8 cellular contexts compared by ENCODE assay signal in the genomic region with DNA sequence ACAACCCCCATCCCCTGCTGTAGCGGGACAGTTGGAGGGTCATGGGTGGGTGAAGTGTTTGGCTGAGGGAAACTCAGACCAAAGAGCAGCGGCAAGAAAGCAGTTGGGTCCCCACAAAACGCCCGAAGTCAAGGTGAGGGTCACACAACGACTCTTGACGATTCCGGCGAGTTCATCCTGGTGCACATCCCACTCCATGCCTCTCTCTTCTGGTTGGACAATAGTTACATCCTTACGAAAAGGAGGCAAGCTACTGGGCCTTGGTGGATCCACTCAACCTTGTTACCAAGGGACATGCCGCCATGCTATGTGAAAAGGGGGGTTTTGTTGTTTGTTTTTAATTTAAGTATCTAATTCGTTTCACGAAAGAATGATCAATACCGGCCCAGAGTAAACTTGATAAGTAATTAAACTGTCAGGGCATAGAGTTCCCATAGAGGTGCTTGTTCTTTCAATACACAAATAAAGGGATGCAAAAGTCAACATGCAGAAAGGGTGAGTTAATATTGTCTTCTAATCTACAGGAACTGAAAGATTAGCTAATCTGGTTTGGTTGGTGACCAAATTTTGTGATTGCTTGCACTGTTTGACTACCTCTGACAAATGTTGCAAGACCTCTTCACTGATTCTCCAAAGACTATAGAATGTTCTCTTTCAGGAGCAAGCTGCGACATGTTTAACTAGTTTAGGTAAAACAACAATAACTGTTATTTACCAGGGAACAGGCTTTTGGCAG. TPM values are rescaled to one million over a fixed set of nuclear protein-coding genes. Genes with fewer than 3 reads are reported as not detected.
DNase-seq lines count a peak whose midpoint lies in the region; ATAC-seq and TF ChIP-seq lines count a peak whose summit lies in the region.

No MANE protein-coding gene starts in this region.

- H3K27me3 ChIP-seq in PC-9 (ENCODE audit: insufficient read depth, low read depth) (no peaks in the 10 kb centered on the region), liver (ENCODE audit: control insufficient read depth in 4 of 4, insufficient read depth in 4 of 4, low read length in 3 of 4) (no peaks in the 10 kb centered on the region)

- intact Hi-C loops in PC-9 (cut with micrococcal nuclease; ENCODE audit: unreplicated experiment): loop anchor here (1.0 to 10.0 kb wide), 6 partner anchors 92 to 652 kb away; no protein-coding TSS in a partner anchor

- no peaks in the 10 kb centered on the region for H3K9me3 Mint-ChIP-seq in chondrocyte (ENCODE audit: low read depth)

- CTCF ChIA-PET in PC-9 (lab: Charles Lee): no interaction called here

- DNase-seq in ACHN: peak; percentile 63
- peak in 1 of 2 experiments; percentile 43 for DNase-seq in PC-9
- no peak for DNase-seq in chondrocyte (ENCODE audit: low spot score)
- DNase-seq in COLO829 (ENCODE audit: low spot score): no peak

- POLR2A ChIA-PET in PC-9 (lab: Charles Lee; ENCODE audit: unreplicated experiment): interaction anchor here (0.6 kb wide), 1 partner anchor 136 kb away, joined by 7 read pairs; no protein-coding TSS in a partner anchor

- TF ChIP-seq RAD21 in liver (IDR thresholded peaks at IDR 0.05): peak in 1 of 2 donors; percentile 33

- peak overlapping the region; percentile 96 for H3K27ac Mint-ChIP-seq in chondrocyte (ENCODE audit: unreplicated experiment)

- H3K9ac ChIP-seq in liver (ENCODE audit: low read depth in 1 of 2, low read length in 2 of 2): peak overlapping the region; percentile 24 to 75

- whole genome bisulfite sequencing in liver: 12% methylated on average over 14 of the region's 14 CpGs

- H3K27ac ChIP-seq in PC-9: peak overlapping the region; percentile 76
- H3K27ac ChIP-seq in liver (ENCODE audit: low read depth in 1 of 2, low read length in 2 of 2): peak overlapping the region; percentile 90 to 94
- peak overlapping the region; percentile 72 for H3K27ac ChIP-seq in temporal lobe (ENCODE audit: low read depth, low read length)

- peak overlapping the region; percentile 99 for H2AFZ ChIP-seq in PC-9

- H3K9me3 ChIP-seq in PC-9 (ENCODE audit: insufficient read depth, low read depth) (no peaks in the 10 kb centered on the region), liver (ENCODE audit: control insufficient read depth in 4 of 4, low read length in 3 of 4) (no peaks in the 10 kb centered on the region)

- peak overlapping the region; percentile 90 for H3K4me2 ChIP-seq in PC-9

- H3K36me3 ChIP-seq in PC-9 (ENCODE audit: low read depth): peaks cover 26% of the 10 kb centered on the region
- peaks cover 0 to 13% (median 2%) of the 10 kb centered on the region in 4 donors for H3K36me3 ChIP-seq in liver (ENCODE audit: control insufficient read depth in 4 of 4, insufficient read depth in 3 of 4, low read depth in 1 of 4, low read length in 3 of 4)

- no peak for TF ChIP-seq CTCF in PC-9 (conservative IDR thresholded peaks at IDR 0.05)
- no peak for TF ChIP-seq CTCF in chondrocyte (IDR thresholded peaks at IDR 0.05)
- no peak for TF ChIP-seq CTCF in liver (IDR thresholded peaks at IDR 0.05; ENCODE audit: low read depth, low read length, missing input control)

- H3K27me3 Mint-ChIP-seq in chondrocyte (ENCODE audit: low read depth): no peaks in the 10 kb centered on the region

- TSS peak; percentile 67 for BruUV-seq in PC-9 (replicated peaks; lab: Mats Ljungman, UMichigan)

- peaks cover 56% of the 10 kb centered on the region for H3K79me2 ChIP-seq in PC-9 (ENCODE audit: low read depth)

- H3K4me3 ChIP-seq in PC-9 (peak overlapping the region; percentile 95), liver (ENCODE audit: low read depth in 1 of 3, low read length in 3 of 3) (peak overlapping the region; percentile 69 to 97 (median 91))

- H3K36me3 Mint-ChIP-seq in chondrocyte (ENCODE audit: low read depth): peaks cover 14% of the 10 kb centered on the region

- no peaks in the 10 kb centered on the region for H3F3A ChIP-seq in PC-9 (ENCODE audit: insufficient read depth, low read depth)

- no peaks in the 10 kb centered on the region for H4K20me1 ChIP-seq in PC-9 (ENCODE audit: insufficient read depth)

- in situ Hi-C loops in ACHN (cut with HindIII; ENCODE audit: low pct_ligation_motif_present, low pct_unique_long_range_greater_than_20kb, low sequenced_read_pairs): no loop called here

- H3K4me1 Mint-ChIP-seq in chondrocyte (ENCODE audit: low read depth): peaks cover 46% of the 10 kb centered on the region

- no peaks in the 10 kb centered on the region for H3K9me2 ChIP-seq in PC-9 (ENCODE audit: insufficient read depth)

- H3K4me1 ChIP-seq in PC-9 (replicated peaks; ENCODE audit: insufficient read depth): peaks cover 30% of the 10 kb centered on the region
- H3K4me1 ChIP-seq in liver (ENCODE audit: control insufficient read depth in 4 of 4, insufficient read depth in 4 of 4, low read length in 3 of 4): peaks cover 6 to 20% (median 11%) of the 10 kb centered on the region in 4 donors

- ATAC-seq in GM19395 (IDR thresholded peaks at IDR 0.05; ENCODE audit: unreplicated experiment): peak; percentile 9
- ATAC-seq in HG02588 (IDR thresholded peaks at IDR 0.05; ENCODE audit: unreplicated experiment): no peak

- peak overlapping the region; percentile 95 for H3K4me3 Mint-ChIP-seq in chondrocyte (ENCODE audit: unreplicated experiment)

TF ChIP-seq in liver, 16 proteins besides CTCF, POLR2A, EP300 and RAD21:
- peak; percentile 33 to 61 for TF ChIP-seq HNF4A (conservative IDR thresholded peaks at IDR 0.05)
- peak; percentile 93 for TF ChIP-seq FOXA2 (IDR thresholded peaks at IDR 0.05)
- TF ChIP-seq JUND (IDR thresholded peaks at IDR 0.05): peak in 1 of 2 donors; percentile 57
- TF ChIP-seq FOXA1 (IDR thresholded peaks at IDR 0.05): peak; percentile 82
- peak in 1 of 2 donors; percentile 12 for TF ChIP-seq EGR1 (IDR thresholded peaks at IDR 0.05; ENCODE audit: low read depth in 2 of 2)
- TF ChIP-seq, protein P1, sequence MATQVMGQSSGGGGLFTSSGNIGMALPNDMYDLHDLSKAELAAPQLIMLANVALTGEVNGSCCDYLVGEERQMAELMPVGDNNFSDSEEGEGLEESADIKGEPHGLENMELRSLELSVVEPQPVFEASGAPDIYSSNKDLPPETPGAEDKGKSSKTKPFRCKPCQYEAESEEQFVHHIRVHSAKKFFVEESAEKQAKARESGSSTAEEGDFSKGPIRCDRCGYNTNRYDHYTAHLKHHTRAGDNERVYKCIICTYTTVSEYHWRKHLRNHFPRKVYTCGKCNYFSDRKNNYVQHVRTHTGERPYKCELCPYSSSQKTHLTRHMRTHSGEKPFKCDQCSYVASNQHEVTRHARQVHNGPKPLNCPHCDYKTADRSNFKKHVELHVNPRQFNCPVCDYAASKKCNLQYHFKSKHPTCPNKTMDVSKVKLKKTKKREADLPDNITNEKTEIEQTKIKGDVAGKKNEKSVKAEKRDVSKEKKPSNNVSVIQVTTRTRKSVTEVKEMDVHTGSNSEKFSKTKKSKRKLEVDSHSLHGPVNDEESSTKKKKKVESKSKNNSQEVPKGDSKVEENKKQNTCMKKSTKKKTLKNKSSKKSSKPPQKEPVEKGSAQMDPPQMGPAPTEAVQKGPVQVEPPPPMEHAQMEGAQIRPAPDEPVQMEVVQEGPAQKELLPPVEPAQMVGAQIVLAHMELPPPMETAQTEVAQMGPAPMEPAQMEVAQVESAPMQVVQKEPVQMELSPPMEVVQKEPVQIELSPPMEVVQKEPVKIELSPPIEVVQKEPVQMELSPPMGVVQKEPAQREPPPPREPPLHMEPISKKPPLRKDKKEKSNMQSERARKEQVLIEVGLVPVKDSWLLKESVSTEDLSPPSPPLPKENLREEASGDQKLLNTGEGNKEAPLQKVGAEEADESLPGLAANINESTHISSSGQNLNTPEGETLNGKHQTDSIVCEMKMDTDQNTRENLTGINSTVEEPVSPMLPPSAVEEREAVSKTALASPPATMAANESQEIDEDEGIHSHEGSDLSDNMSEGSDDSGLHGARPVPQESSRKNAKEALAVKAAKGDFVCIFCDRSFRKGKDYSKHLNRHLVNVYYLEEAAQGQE (IDR thresholded peaks at IDR 0.05): no peak
- no peak for TF ChIP-seq TAF1 (conservative IDR thresholded peaks at IDR 0.05)
- peak; percentile 57 for TF ChIP-seq SP1 (IDR thresholded peaks at IDR 0.05)
- TF ChIP-seq, protein P2, sequence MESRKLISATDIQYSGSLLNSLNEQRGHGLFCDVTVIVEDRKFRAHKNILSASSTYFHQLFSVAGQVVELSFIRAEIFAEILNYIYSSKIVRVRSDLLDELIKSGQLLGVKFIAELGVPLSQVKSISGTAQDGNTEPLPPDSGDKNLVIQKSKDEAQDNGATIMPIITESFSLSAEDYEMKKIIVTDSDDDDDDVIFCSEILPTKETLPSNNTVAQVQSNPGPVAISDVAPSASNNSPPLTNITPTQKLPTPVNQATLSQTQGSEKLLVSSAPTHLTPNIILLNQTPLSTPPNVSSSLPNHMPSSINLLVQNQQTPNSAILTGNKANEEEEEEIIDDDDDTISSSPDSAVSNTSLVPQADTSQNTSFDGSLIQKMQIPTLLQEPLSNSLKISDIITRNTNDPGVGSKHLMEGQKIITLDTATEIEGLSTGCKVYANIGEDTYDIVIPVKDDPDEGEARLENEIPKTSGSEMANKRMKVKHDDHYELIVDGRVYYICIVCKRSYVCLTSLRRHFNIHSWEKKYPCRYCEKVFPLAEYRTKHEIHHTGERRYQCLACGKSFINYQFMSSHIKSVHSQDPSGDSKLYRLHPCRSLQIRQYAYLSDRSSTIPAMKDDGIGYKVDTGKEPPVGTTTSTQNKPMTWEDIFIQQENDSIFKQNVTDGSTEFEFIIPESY (IDR thresholded peaks at IDR 0.05): no peak
- peak; percentile 60 for TF ChIP-seq YY1 (IDR thresholded peaks at IDR 0.05)
- peak in 1 of 2 donors; percentile 51 for TF ChIP-seq GABPA (IDR thresholded peaks at IDR 0.05 in 1 of 2, conservative IDR thresholded peaks at IDR 0.05 in 1 of 2)
- peak; percentile 42 to 70 for TF ChIP-seq RXRA (IDR thresholded peaks at IDR 0.05)
- TF ChIP-seq, protein P3, sequence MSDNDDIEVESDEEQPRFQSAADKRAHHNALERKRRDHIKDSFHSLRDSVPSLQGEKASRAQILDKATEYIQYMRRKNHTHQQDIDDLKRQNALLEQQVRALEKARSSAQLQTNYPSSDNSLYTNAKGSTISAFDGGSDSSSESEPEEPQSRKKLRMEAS (IDR thresholded peaks at IDR 0.05): no peak

RNA-seq across cellular contexts. Expression of a gene that starts 0.7 kb away (rescaled TPM):
- total RNA-seq in PC-9 (2021) (50.6 and 58.2 TPM in 2 replicates), chondrocyte (53.8 to 56.6 TPM (median 54.3 TPM) in 3 replicates), liver (10 to 100 TPM; 20.1 to 31.2 TPM), temporal lobe (23.8 TPM)
- 10 to 100 TPM; 21.9 to 26.8 TPM for polyA plus RNA-seq in liver
